8 cellular contexts compared by ENCODE assay signal in genomic region chr15:85793641-85794597, GRCh38. TPM values are rescaled to one million over a fixed set of nuclear protein-coding genes. Genes with fewer than 3 reads are reported as not detected.
DNase-seq lines count a peak whose midpoint lies in the region; ATAC-seq and TF ChIP-seq lines count a peak whose summit lies in the region.

No MANE protein-coding gene starts in this region.

- TF ChIP-seq CTCF in epithelial cell of esophagus (IDR thresholded peaks at IDR 0.05; ENCODE audit: insufficient read depth, low read depth, low read length, missing control alignments) (no peak), thyroid gland (IDR thresholded peaks at IDR 0.05) (no peak)

- intact Hi-C loops in activated CD4-positive, alpha-beta memory T cell treated with anti-CD3 and anti-CD28 coated beads for 36 hours (cut with micrococcal nuclease): loop anchor here (1.0 to 5.0 kb wide), 6 partner anchors 9 to 414 kb away; partner anchors contain the start of gene AKAP13
- intact Hi-C loops in thyroid gland (cut with DNase I): loop anchor here (10.0 kb wide), 1 partner anchor 49 kb away; no protein-coding TSS in a partner anchor

- H3K4me1 Mint-ChIP-seq in activated CD4-positive, alpha-beta memory T cell treated with anti-CD3 and anti-CD28 coated beads for 36 hours (ENCODE audit: low read depth): peaks cover 32% of the 10 kb centered on the region

- H3K9me2 ChIP-seq in Karpas-422 (replicated peaks; ENCODE audit: insufficient read depth, low read length): no peaks in the 10 kb centered on the region

- TF ChIP-seq POLR2A in thyroid gland (IDR thresholded peaks at IDR 0.05): no peak

- H3K27me3 Mint-ChIP-seq in activated CD4-positive, alpha-beta memory T cell treated with anti-CD3 and anti-CD28 coated beads for 36 hours: no peaks in the 10 kb centered on the region

- no peaks in the 10 kb centered on the region for H3K36me3 Mint-ChIP-seq in activated CD4-positive, alpha-beta memory T cell treated with anti-CD3 and anti-CD28 coated beads for 36 hours

- POLR2A ChIA-PET in activated CD4-positive, alpha-beta memory T cell treated with anti-CD3 and anti-CD28 coated beads for 36 hours (lab: Charles Lee): interaction anchor here (1.5 kb wide), 1 partner anchor 148 kb away, joined by 3 read pairs; no protein-coding TSS in a partner anchor

- H3K9ac ChIP-seq in Karpas-422 (ENCODE audit: low read length): peak overlapping the region; percentile 86

- DNase-seq in ELR (ENCODE audit: low read depth) (peak; percentile 49), Karpas-422 (peak; percentile 73), epithelial cell of esophagus (ENCODE audit: low read depth) (peak; percentile 27), myocyte (ENCODE audit: low read depth) (peak; percentile 26), thyroid gland (peak; percentile 62 to 68), NCI-H774 (lab: John Stamatoyannopoulos, UW) (no peak)
- DNase-seq in activated CD4-positive, alpha-beta memory T cell treated with anti-CD3 and anti-CD28 coated beads for 36 hours: peak; percentile 56

- H3K4me2 ChIP-seq in Karpas-422 (ENCODE audit: low read depth, low read length, poor library complexity, severe bottlenecking): peak overlapping the region; percentile 76

- no peak overlapping the region for H3K27ac ChIP-seq in Karpas-422 (ENCODE audit: low read length)
- peak overlapping the region; percentile 71 to 89 (median 88) for H3K27ac ChIP-seq in thyroid gland

- H3K36me3 ChIP-seq in Karpas-422 (ENCODE audit: insufficient read depth, low read length) (no peaks in the 10 kb centered on the region), thyroid gland (no peaks in the 10 kb centered on the region)

- 3 to 8% methylated on average over 35 to 47 of the region's 56 CpGs for WGBS in thyroid gland, 2 donors

- peaks cover 30% of the 10 kb centered on the region; the same call in 1 of the 2 replicates for H4K20me1 ChIP-seq in Karpas-422 (ENCODE audit: insufficient read depth, low read depth, low read length)

- H2AFZ ChIP-seq in Karpas-422 (ENCODE audit: low read length): peak overlapping the region; percentile 97; the same call in 1 of the 2 replicates

- H3K79me2 ChIP-seq in Karpas-422 (ENCODE audit: low read length): no peaks in the 10 kb centered on the region

- H3K27ac Mint-ChIP-seq in activated CD4-positive, alpha-beta memory T cell treated with anti-CD3 and anti-CD28 coated beads for 36 hours: peak overlapping the region; percentile 63

- no peaks in the 10 kb centered on the region for H3K9me3 ChIP-seq in Karpas-422 (ENCODE audit: low read length)
- no peaks in the 10 kb centered on the region for H3K9me3 ChIP-seq in thyroid gland

- H3K4me1 ChIP-seq in Karpas-422 (ENCODE audit: low read length) (peaks cover 14% of the 10 kb centered on the region), thyroid gland (peaks cover 8 to 29% of the 10 kb centered on the region in 2 donors)

- H3K27me3 ChIP-seq in Karpas-422 (ENCODE audit: low read length) (no peaks in the 10 kb centered on the region), thyroid gland (no peaks in the 10 kb centered on the region)

- H3K4me3 Mint-ChIP-seq in activated CD4-positive, alpha-beta memory T cell treated with anti-CD3 and anti-CD28 coated beads for 36 hours: peak overlapping the region; percentile 90

- H3K4me3 ChIP-seq in Karpas-422 (ENCODE audit: low read length) (peak overlapping the region; percentile 74), epithelial cell of esophagus (ENCODE audit: low read length) (peak overlapping the region; percentile 66), thyroid gland (replicated peaks in 1 of 3) (peak overlapping the region; percentile 47 to 90 (median 54))

- CTCF ChIA-PET in activated CD4-positive, alpha-beta memory T cell treated with anti-CD3 and anti-CD28 coated beads for 36 hours (lab: Charles Lee): interaction anchor here (1.0 to 2.3 kb wide), 4 partner anchors 46 to 497 kb away, joined by 3 to 9 read pairs (median 4); no protein-coding TSS in a partner anchor

- peak; percentile 35 for ATAC-seq in GM21825 (IDR thresholded peaks at IDR 0.05; ENCODE audit: unreplicated experiment)

- H3K9me3 Mint-ChIP-seq in activated CD4-positive, alpha-beta memory T cell treated with anti-CD3 and anti-CD28 coated beads for 36 hours: no peaks in the 10 kb centered on the region

RNA-seq across cellular contexts. Expression of gene KLHL25, which starts 0.8 kb away (rescaled TPM):
- 1.5 and 3.3 TPM in 2 replicates for total RNA-seq in Karpas-422 (2014; rRNA removed; shearing (Covaris generic); ENCODE audit: low replicate concordance)
- total RNA-seq in activated CD4-positive, alpha-beta memory T cell treated with anti-CD3 and anti-CD28 coated beads for 36 hours: 1 to 10 TPM; 5.3 to 5.7 TPM
- total RNA-seq in myocyte (4.5 and 6.6 TPM in 2 replicates), thyroid gland (1 to 10 TPM; 4.2 to 8.8 (median 4.8) TPM)
- 3.7 TPM for polyA plus RNA-seq in myocyte (2012)
